ENCODE assay signal across 16 cellular contexts in the genomic region with DNA sequence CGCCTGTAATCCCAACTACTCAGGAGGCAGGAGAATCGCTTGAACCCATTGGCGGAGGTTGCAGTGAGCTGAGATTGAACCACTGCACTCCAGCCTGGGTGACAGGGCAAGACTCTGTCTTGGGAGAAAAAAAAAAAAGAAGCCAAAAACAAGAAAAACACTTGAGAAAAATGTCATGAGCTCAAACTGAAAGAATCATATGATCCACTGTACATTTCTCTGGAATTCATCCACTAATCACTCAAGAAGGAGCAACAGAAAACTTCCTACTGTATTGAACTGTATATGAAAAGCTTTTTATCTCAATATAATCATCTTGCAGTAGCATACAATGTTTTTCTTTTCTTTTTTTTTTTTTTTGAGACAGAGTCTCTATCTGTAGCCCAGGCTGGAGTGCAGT. TPM values are rescaled to one million over a fixed set of nuclear protein-coding genes. Genes with fewer than 3 reads are reported as not detected.
DNase-seq lines count a peak whose midpoint lies in the region; ATAC-seq and TF ChIP-seq lines count a peak whose summit lies in the region.
"Had no signal": no experiment of that assay in that cellular context is flagged by ENCODE, and none has a peak within 500 bp of the region (broad histone marks: within the 10 kb centered on the region; RNA-seq: fewer than 3 reads in every experiment).

No MANE protein-coding gene starts in this region.

- H3K27me3 ChIP-seq in psoas muscle (ENCODE audit: insufficient read depth in 3 of 3, low read length in 2 of 3), result no peaks in the 10 kb centered on the region
- no peaks in the 10 kb centered on the region for H3K27me3 ChIP-seq in testis
- no peaks in the 10 kb centered on the region for H3K27me3 ChIP-seq in HAP-1 (ENCODE audit: low read depth)

- TF ChIP-seq POLR2A in testis (IDR thresholded peaks at IDR 0.05), result no peak

- ATAC-seq in psoas muscle, result no peak
- ATAC-seq: HCT116 had no signal

- peak overlapping the region; percentile 39 for H3K27ac ChIP-seq in psoas muscle
- no peak overlapping the region for H3K27ac ChIP-seq in testis
- H3K27ac ChIP-seq: GM23248 had no signal

- no peak overlapping the region for H3K4me3 ChIP-seq in choroid plexus epithelial cell (ENCODE audit: low read depth, low read length)
- no peak overlapping the region for H3K4me3 ChIP-seq in psoas muscle
- H3K4me3 ChIP-seq in testis, result no peak overlapping the region
- no peak overlapping the region for H3K4me3 ChIP-seq in HAP-1
- H3K4me3 ChIP-seq: GM23248 had no signal

- DNase-seq in SK-MEL-5 (ENCODE audit: low read depth, low spot score), result peak; percentile 40
- peak; percentile 57 for DNase-seq in choroid plexus epithelial cell (ENCODE audit: low read depth)
- DNase-seq in psoas muscle, result no peak
- no peak for DNase-seq in testis
- no peak for DNase-seq in HAP-1 (ENCODE audit: low spot score in 2 of 2)
- no peak for DNase-seq in NCI-H2029 treated with DMSO at 0.1 percent for 48 hours (lab: John Stamatoyannopoulos, UW)
- DNase-seq: C1 segment of cervical spinal cord; Calu3; CD4-positive, alpha-beta memory T cell; COR-L47; DMS53; DMS79 treated with DMSO at 0.1 percent for 48 hours; GF-D8; GM23248; H7 had no signal

- H3K9me3 ChIP-seq in psoas muscle (no peaks in the 10 kb centered on the region), testis (no peaks in the 10 kb centered on the region), HAP-1 (no peaks in the 10 kb centered on the region)

- H3K36me3 ChIP-seq in psoas muscle (ENCODE audit: insufficient read depth in 1 of 2, low read depth in 1 of 2) (peaks cover 11 to 93% of the 10 kb centered on the region in 2 donors), testis (ENCODE audit: low read depth, missing control alignments) (no peaks in the 10 kb centered on the region), HAP-1 (replicated peaks) (peaks cover 37% of the 10 kb centered on the region)

- WGBS in psoas muscle, 3 donors, result 97 to 98% (median 98%) methylated on average over 3 of the region's 3 CpGs
- 91 to 93% methylated on average over 3 of the region's 3 CpGs for WGBS in testis, 2 donors

- H3K4me1 ChIP-seq in psoas muscle, result no peaks in the 10 kb centered on the region
- no peaks in the 10 kb centered on the region for H3K4me1 ChIP-seq in testis
- no peaks in the 10 kb centered on the region for H3K4me1 ChIP-seq in HAP-1

- no peak for TF ChIP-seq CTCF in choroid plexus epithelial cell (conservative IDR thresholded peaks at IDR 0.05; ENCODE audit: low read depth, low read length)
- no peak for TF ChIP-seq CTCF in psoas muscle (IDR thresholded peaks at IDR 0.05)
- TF ChIP-seq CTCF in testis (IDR thresholded peaks at IDR 0.05), result no peak

- intact Hi-C loops in psoas muscle (cut with DNase I), result no loop called here
- intact Hi-C loops in testis (cut with DNase I; ENCODE audit: low total_unique reads), result no loop called here

- in situ Hi-C loops in SK-MEL-5 (cut with HindIII; ENCODE audit: low pct_unique_long_range_greater_than_20kb, low sequenced_read_pairs), result no loop called here
- in situ Hi-C loops in HAP-1 (cut with MboI; ENCODE audit: low sequenced_read_pairs), result no loop called here

RNA-seq across cellular contexts. Expression of gene EPG5, which starts 40.4 kb away (rescaled TPM):
- 27.4 and 28.2 TPM in 2 replicates for total RNA-seq in SK-MEL-5 (2014; rRNA removed; shearing (Covaris generic))
- 21.4 and 24.8 TPM in 2 replicates for polyA plus RNA-seq in SK-MEL-5 (2015; cell fraction: cytosol; rRNA removed)
- 65.5 and 65.8 TPM in 2 replicates for polyA plus RNA-seq in SK-MEL-5 (2015; cell fraction: nucleus; rRNA removed)
- total RNA-seq in psoas muscle (10 to 100 TPM; 11.9 to 19.9 (median 16.0) TPM), testis (10 to 100 TPM; 55.7 to 66.4 TPM)
- polyA plus RNA-seq in psoas muscle (1 to 10 TPM; 4.4 to 5.8 (median 5.5) TPM), testis (ENCODE audit: insufficient read depth, low read depth, low replicate concordance) (19.0 TPM)

Comparison
In these comparisons a context has a peak if more than half of its experiments do, and no peak if none do; other contexts are left out.
1. DNase-seq: peak in SK-MEL-5 (single experiment) and choroid plexus epithelial cell (single experiment); none in psoas muscle (0 of 2), testis (single experiment), HAP-1 (0 of 2) and NCI-H2029 treated with DMSO at 0.1 percent for 48 hours (single experiment).